In the genomic region with DNA sequence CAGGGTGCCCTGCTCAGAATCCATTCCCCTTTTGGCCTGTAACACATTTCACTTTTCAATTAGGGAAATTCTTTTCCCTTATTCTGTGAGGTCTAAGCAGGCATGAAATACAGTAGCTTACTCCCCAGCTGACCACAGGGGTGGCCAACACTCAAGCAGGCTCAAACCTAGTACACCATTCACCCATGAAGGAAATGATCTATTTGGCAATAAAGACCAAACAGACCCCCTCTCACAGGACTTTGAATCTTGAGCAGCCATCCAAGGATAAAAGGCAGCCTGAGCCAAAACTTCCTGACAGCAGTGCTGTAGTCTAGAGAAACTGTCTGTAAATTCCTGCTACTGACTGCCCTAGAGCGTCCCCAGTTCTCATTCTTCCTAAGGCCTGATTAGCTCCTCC, we compare ENCODE assay signal across 28 cellular contexts.
"Had no signal": no experiment of that assay in that cellular context is flagged by ENCODE, and none has a peak within 500 bp of the region (broad histone marks: within the 10 kb centered on the region; RNA-seq: fewer than 3 reads in every experiment).

No MANE protein-coding gene starts in this region.

- H3K36me3 ChIP-seq: suprapubic skin, thoracic aorta, tibial artery, transverse colon, upper lobe of left lung, upper lobe of right lung, uterus, vagina had no signal

- H3K9me3 ChIP-seq: suprapubic skin, testis, thoracic aorta, tibial artery, transverse colon, upper lobe of left lung, upper lobe of right lung, uterus, vagina had no signal

- FAIRE-seq: urothelium cell line had no signal

- DNase-seq: stimulated activated CD4-positive, alpha-beta T cell treated with anti-CD3 and anti-CD28 coated beads, Interleukin-2, amount 100 ng/mL, for 48 hours; stimulated activated CD4-positive, alpha-beta T cell treated with anti-CD3 and anti-CD28 coated beads, Interleukin-4, amount 100 ng/mL, for 1 hour; stimulated activated CD4-positive, alpha-beta T cell treated with anti-CD3 and anti-CD28 coated beads, Interleukin-4, amount 100 ng/mL, for 24 hours; stimulated activated CD4-positive, alpha-beta T cell treated with anti-CD3 and anti-CD28 coated beads, Interleukin-4, amount 100 ng/mL, for 4 hours; stimulated activated CD8-positive, alpha-beta memory T cell treated with anti-CD3 and anti-CD28 coated beads, Interleukin-4, amount 100 ng/mL, for 48 hours; stimulated activated naive B cell treated with anti-CD40 and anti-IgM and Interleukin-4, amounts not matched to agents 10 μg/mL and 1 μg/mL and 100 μg/mL, for 72 hours; stimulated activated naive CD4-positive, alpha-beta T cell; stimulated activated naive CD4-positive, alpha-beta T cell treated with Interleukin-2 at 50 U/mL for 16 hours; stimulated activated naive CD8-positive, alpha-beta T cell treated with anti-CD3 and anti-CD28 coated beads, Interleukin-15, amount 100 ng/mL, for 72 hours; stimulated activated naive CD8-positive, alpha-beta T cell treated with anti-CD3 and anti-CD28 coated beads, Interleukin-15, Interleukin-2, amounts not matched to agents 100 U/mL and 50 U/mL, for 24 hours; stomach; substantia nigra; testis; tibial artery; transverse colon; trophoblast cell; upper lobe of left lung; upper lobe of right lung; uterus had no signal

- H3K27me3 ChIP-seq: stomach, suprapubic skin, testis, tibial artery, tibial nerve, transverse colon, upper lobe of left lung, upper lobe of right lung, uterus, vagina had no signal

- H3K27ac Mint-ChIP-seq: stimulated activated effector memory CD8-positive, alpha-beta T cell treated with anti-CD3 and anti-CD28 coated beads, Interleukin-12 subunit alpha, Interleukin-12 subunit beta, amount 100 ng/mL, for 72 hours; stimulated activated memory B cell treated with anti-CD40 and anti-IgM and Interleukin-4, amounts not matched to agents 10 μg/mL and 1 μg/mL and 100 μg/mL, for 72 hours; stimulated activated naive B cell treated with anti-CD40 and anti-IgM and Interleukin-4, amounts not matched to agents 10 μg/mL and 1 μg/mL and 100 μg/mL, for 72 hours; stimulated activated naive CD8-positive, alpha-beta T cell treated with anti-CD3 and anti-CD28 coated beads, Interleukin-15, amount 100 ng/mL, for 72 hours; stimulated activated naive CD8-positive, alpha-beta T cell treated with anti-CD3 and anti-CD28 coated beads, Interleukin-15, Interleukin-2, amounts not matched to agents 100 ng/mL and 50 ng/mL, for 24 hours; type B pancreatic cell had no signal

- H3K4me1 ChIP-seq: suprapubic skin, testis, tibial artery, transverse colon, upper lobe of left lung, upper lobe of right lung, uterus, vagina had no signal

- ATAC-seq: stimulated activated effector memory CD8-positive, alpha-beta T cell treated with anti-CD3 and anti-CD28 coated beads, Interleukin-12 subunit alpha, Interleukin-12 subunit beta, amount 100 ng/mL, for 72 hours; stimulated activated memory B cell treated with anti-CD40 and anti-IgM and Interleukin-4, amounts not matched to agents 10 μg/mL and 1 μg/mL and 100 μg/mL, for 72 hours; stimulated activated naive B cell treated with anti-CD40 and anti-IgM and Interleukin-4, amounts not matched to agents 10 μg/mL and 1 μg/mL and 100 μg/mL, for 72 hours; stimulated activated naive CD8-positive, alpha-beta T cell treated with anti-CD3 and anti-CD28 coated beads, Interleukin-15, amount 100 ng/mL, for 72 hours; stimulated activated naive CD8-positive, alpha-beta T cell treated with anti-CD3 and anti-CD28 coated beads, Interleukin-15, Interleukin-2, amounts not matched to agents 100 U/mL and 50 U/mL, for 24 hours; upper lobe of right lung had no signal

- H3K27me3 Mint-ChIP-seq: stimulated activated memory B cell treated with anti-CD40 and anti-IgM and Interleukin-4, amounts not matched to agents 10 μg/mL and 1 μg/mL and 100 μg/mL, for 72 hours; stimulated activated naive B cell treated with anti-CD40 and anti-IgM and Interleukin-4, amounts not matched to agents 10 μg/mL and 1 μg/mL and 100 μg/mL, for 72 hours; stimulated activated naive CD8-positive, alpha-beta T cell treated with anti-CD3 and anti-CD28 coated beads, Interleukin-15, amount 100 ng/mL, for 72 hours; stimulated activated naive CD8-positive, alpha-beta T cell treated with anti-CD3 and anti-CD28 coated beads, Interleukin-15, Interleukin-2, amounts not matched to agents 100 ng/mL and 50 ng/mL, for 24 hours; type B pancreatic cell had no signal

- H3K4me3 Mint-ChIP-seq: stimulated activated effector memory CD8-positive, alpha-beta T cell treated with anti-CD3 and anti-CD28 coated beads, Interleukin-12 subunit alpha, Interleukin-12 subunit beta, amount 100 ng/mL, for 72 hours; stimulated activated memory B cell treated with anti-CD40 and anti-IgM and Interleukin-4, amounts not matched to agents 10 μg/mL and 1 μg/mL and 100 μg/mL, for 72 hours; stimulated activated naive B cell treated with anti-CD40 and anti-IgM and Interleukin-4, amounts not matched to agents 10 μg/mL and 1 μg/mL and 100 μg/mL, for 72 hours; stimulated activated naive CD8-positive, alpha-beta T cell treated with anti-CD3 and anti-CD28 coated beads, Interleukin-15, amount 100 ng/mL, for 72 hours; stimulated activated naive CD8-positive, alpha-beta T cell treated with anti-CD3 and anti-CD28 coated beads, Interleukin-15, Interleukin-2, amounts not matched to agents 100 ng/mL and 50 ng/mL, for 24 hours; type B pancreatic cell had no signal

- H3K9me3 Mint-ChIP-seq: stimulated activated effector memory CD8-positive, alpha-beta T cell treated with anti-CD3 and anti-CD28 coated beads, Interleukin-12 subunit alpha, Interleukin-12 subunit beta, amount 100 ng/mL, for 72 hours; stimulated activated naive CD8-positive, alpha-beta T cell treated with anti-CD3 and anti-CD28 coated beads, Interleukin-15, Interleukin-2, amounts not matched to agents 100 ng/mL and 50 ng/mL, for 24 hours had no signal

- H3K27ac ChIP-seq: stomach, suprapubic skin, testis, thoracic aorta, tibial artery, tibial nerve, transverse colon, upper lobe of left lung, upper lobe of right lung, uterus, vagina had no signal

- H3K4me3 ChIP-seq: stomach, suprapubic skin, testis, thoracic aorta, tibial artery, tibial nerve, transverse colon, upper lobe of left lung, upper lobe of right lung, uterus, vagina had no signal
